In genomic region chr17:54784305-54784704, GRCh38 we compare ENCODE assay signal across 17 cellular contexts.
"Had no signal": no experiment of that assay in that cellular context is flagged by ENCODE, and none has a peak within 500 bp of the region (broad histone marks: within the 10 kb centered on the region; RNA-seq: fewer than 3 reads in every experiment).

No MANE protein-coding gene starts in this region.

- H3K4me1 Mint-ChIP-seq: mesothelial cell of epicardium; naive B cell; naive thymus-derived CD8-positive, alpha-beta T cell had no signal

- H3K27ac Mint-ChIP-seq: mesothelial cell of epicardium; naive B cell; naive thymus-derived CD8-positive, alpha-beta T cell had no signal

- H3K4me3 Mint-ChIP-seq: mesothelial cell of epicardium; naive B cell; naive thymus-derived CD8-positive, alpha-beta T cell had no signal

- H3K9me3 Mint-ChIP-seq: mesothelial cell of epicardium had no signal

- H3K36me3 Mint-ChIP-seq: mesothelial cell of epicardium; naive B cell; naive thymus-derived CD8-positive, alpha-beta T cell had no signal

- DNase-seq: dermis blood vessel endothelial cell; effector CD4-positive, alpha-beta T cell; effector memory CD4-positive, alpha-beta T cell; foreskin keratinocyte; gastrocnemius medialis; glutamatergic neuron; head of caudate nucleus; heart right ventricle; left cardiac atrium; left lung; left ventricle myocardium superior; lower lobe of right lung; mesenchymal stem cell; mucosa of descending colon; naive B cell; naive thymus-derived CD8-positive, alpha-beta T cell had no signal

- H3K27me3 Mint-ChIP-seq: naive B cell; naive thymus-derived CD8-positive, alpha-beta T cell had no signal
